ENCODE assay signal across 1 cellular context in genomic region chr3:115146032-115146417, GRCh38.
TF ChIP-seq lines count a peak whose summit lies in the region.

No MANE protein-coding gene starts in this region.

TF ChIP-seq in K562, 482 proteins besides CTCF, POLR2A, EP300 and RAD21 (continued from another document):
- TF ChIP-seq, protein P1, sequence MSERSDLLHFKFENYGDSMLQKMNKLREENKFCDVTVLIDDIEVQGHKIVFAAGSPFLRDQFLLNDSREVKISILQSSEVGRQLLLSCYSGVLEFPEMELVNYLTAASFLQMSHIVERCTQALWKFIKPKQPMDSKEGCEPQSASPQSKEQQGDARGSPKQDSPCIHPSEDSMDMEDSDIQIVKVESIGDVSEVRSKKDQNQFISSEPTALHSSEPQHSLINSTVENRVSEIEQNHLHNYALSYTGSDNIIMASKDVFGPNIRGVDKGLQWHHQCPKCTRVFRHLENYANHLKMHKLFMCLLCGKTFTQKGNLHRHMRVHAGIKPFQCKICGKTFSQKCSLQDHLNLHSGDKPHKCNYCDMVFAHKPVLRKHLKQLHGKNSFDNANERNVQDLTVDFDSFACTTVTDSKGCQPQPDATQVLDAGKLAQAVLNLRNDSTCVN (CRISPR knock-in tag; IDR thresholded peaks at IDR 0.05): no peak
- TF ChIP-seq HOMEZ (CRISPR knock-in tag; IDR thresholded peaks at IDR 0.05) (no peak), PCBP1 (IDR thresholded peaks at IDR 0.05; ENCODE audit: low read depth, low read length, poor library complexity, severe bottlenecking) (no peak)
- TF ChIP-seq, protein P2, sequence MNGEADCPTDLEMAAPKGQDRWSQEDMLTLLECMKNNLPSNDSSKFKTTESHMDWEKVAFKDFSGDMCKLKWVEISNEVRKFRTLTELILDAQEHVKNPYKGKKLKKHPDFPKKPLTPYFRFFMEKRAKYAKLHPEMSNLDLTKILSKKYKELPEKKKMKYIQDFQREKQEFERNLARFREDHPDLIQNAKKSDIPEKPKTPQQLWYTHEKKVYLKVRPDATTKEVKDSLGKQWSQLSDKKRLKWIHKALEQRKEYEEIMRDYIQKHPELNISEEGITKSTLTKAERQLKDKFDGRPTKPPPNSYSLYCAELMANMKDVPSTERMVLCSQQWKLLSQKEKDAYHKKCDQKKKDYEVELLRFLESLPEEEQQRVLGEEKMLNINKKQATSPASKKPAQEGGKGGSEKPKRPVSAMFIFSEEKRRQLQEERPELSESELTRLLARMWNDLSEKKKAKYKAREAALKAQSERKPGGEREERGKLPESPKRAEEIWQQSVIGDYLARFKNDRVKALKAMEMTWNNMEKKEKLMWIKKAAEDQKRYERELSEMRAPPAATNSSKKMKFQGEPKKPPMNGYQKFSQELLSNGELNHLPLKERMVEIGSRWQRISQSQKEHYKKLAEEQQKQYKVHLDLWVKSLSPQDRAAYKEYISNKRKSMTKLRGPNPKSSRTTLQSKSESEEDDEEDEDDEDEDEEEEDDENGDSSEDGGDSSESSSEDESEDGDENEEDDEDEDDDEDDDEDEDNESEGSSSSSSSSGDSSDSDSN (IDR thresholded peaks at IDR 0.05; ENCODE audit: borderline replicate concordance in 1 of 2, low read depth in 2 of 2, low read length in 2 of 2): 0 out of 4 replicates have a peak, but pooled peaks of 1 of the 2 experiments have one; percentile 21
